Comparison of ENCODE assay signal across 21 cellular contexts in the genomic region with DNA sequence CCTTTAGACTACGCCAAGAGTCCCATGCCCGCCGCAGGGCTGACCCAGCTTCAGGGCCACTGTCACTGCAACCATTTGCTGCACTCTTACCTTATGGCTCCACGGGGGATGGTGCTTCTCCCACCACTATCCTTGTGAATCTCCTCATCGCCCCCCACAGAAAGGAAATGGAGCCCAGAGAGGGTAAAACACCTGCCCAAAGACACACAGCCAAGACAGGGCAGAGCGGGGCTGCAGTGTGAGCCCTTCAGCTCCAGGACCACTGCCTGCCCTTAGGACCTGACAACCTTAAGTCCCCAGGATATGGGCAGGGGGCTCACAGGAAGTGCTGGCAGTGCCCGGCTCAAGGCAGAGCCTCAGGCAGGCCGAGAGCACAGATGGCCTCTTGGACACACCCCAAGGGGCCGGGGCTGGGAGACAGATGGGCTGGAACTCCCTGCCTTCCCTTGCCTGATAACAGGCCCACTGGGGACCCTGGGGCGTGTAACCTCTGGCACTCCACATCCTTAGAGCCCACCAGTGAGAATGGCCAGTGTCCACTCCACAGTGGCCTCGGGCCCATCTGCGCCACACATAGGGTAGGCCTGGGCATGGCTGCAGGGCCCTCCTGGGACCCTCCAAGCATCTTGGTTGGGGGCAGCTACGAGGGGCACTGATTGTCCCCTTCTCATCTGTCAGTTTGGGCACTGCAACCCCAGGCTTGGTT.
"Had no signal": no experiment of that assay in that cellular context is flagged by ENCODE, and none has a peak within 500 bp of the region (broad histone marks: within the 10 kb centered on the region; RNA-seq: fewer than 3 reads in every experiment).

No MANE protein-coding gene starts in this region.

- H3K36me3 Mint-ChIP-seq: immature natural killer cell; natural killer cell; stimulated activated memory B cell treated with anti-CD40 and anti-IgM and Interleukin-4, amounts not matched to agents 10 μg/mL and 1 μg/mL and 100 μg/mL, for 72 hours had no signal

- DNase-seq: effector memory CD8-positive, alpha-beta T cell; gastrocnemius medialis; immature natural killer cell; left cardiac atrium; natural killer cell; nucleus accumbens; right cardiac atrium; stimulated activated CD4-positive, alpha-beta T cell treated with anti-CD3 and anti-CD28 coated beads, Interleukin-15, amount 100 ng/mL, for 24 hours; stimulated activated CD4-positive, alpha-beta T cell treated with anti-CD3 and anti-CD28 coated beads, Interleukin-1b, Interleukin-23, amount 100 ng/mL, for 48 hours; stimulated activated CD4-positive, alpha-beta T cell treated with anti-CD3 and anti-CD28 coated beads, Interleukin-4, amount 100 ng/mL, for 24 hours; tibial artery; uterus had no signal

- H3K9me3 ChIP-seq: esophagus muscularis mucosa, gastrocnemius medialis, pancreas, tibial artery, upper lobe of left lung, uterus had no signal

- H3K9me3 Mint-ChIP-seq: dendritic cell treated with granulocyte-macrophage colony-stimulating factor and Interleukin-4, amounts not matched to agents 40 ng/mL and 50 ng/mL, for 4 days; effector memory CD8-positive, alpha-beta T cell; natural killer cell; neural crest cell; stimulated activated memory B cell treated with anti-CD40 and anti-IgM and Interleukin-4, amounts not matched to agents 10 μg/mL and 1 μg/mL and 100 μg/mL, for 72 hours; stimulated activated naive CD8-positive, alpha-beta T cell treated with anti-CD3 and anti-CD28 coated beads, Interleukin-15, Interleukin-2, amounts not matched to agents 100 ng/mL and 50 ng/mL, for 24 hours had no signal

- H3K4me1 Mint-ChIP-seq: immature natural killer cell; natural killer cell; stimulated activated memory B cell treated with anti-CD40 and anti-IgM and Interleukin-4, amounts not matched to agents 10 μg/mL and 1 μg/mL and 100 μg/mL, for 72 hours had no signal

- H3K4me3 ChIP-seq: esophagus muscularis mucosa, gastrocnemius medialis, pancreas, tibial artery, upper lobe of left lung, uterus had no signal

- H3K4me1 ChIP-seq: gastrocnemius medialis, pancreas, uterus had no signal

- H3K36me3 ChIP-seq: esophagus muscularis mucosa, gastrocnemius medialis, pancreas, tibial artery, upper lobe of left lung, uterus had no signal

- H3K27me3 ChIP-seq: upper lobe of left lung had no signal

- H3K27ac Mint-ChIP-seq: dendritic cell treated with granulocyte-macrophage colony-stimulating factor and Interleukin-4, amounts not matched to agents 40 ng/mL and 50 ng/mL, for 4 days; effector memory CD8-positive, alpha-beta T cell; immature natural killer cell; natural killer cell; progenitor cell of endocrine pancreas; stimulated activated memory B cell treated with anti-CD40 and anti-IgM and Interleukin-4, amounts not matched to agents 10 μg/mL and 1 μg/mL and 100 μg/mL, for 72 hours; stimulated activated naive CD8-positive, alpha-beta T cell treated with anti-CD3 and anti-CD28 coated beads, Interleukin-15, Interleukin-2, amounts not matched to agents 100 ng/mL and 50 ng/mL, for 24 hours had no signal

- H3K4me3 Mint-ChIP-seq: dendritic cell treated with granulocyte-macrophage colony-stimulating factor and Interleukin-4, amounts not matched to agents 40 ng/mL and 50 ng/mL, for 4 days; effector memory CD8-positive, alpha-beta T cell; immature natural killer cell; natural killer cell; neural crest cell; stimulated activated memory B cell treated with anti-CD40 and anti-IgM and Interleukin-4, amounts not matched to agents 10 μg/mL and 1 μg/mL and 100 μg/mL, for 72 hours; stimulated activated naive CD8-positive, alpha-beta T cell treated with anti-CD3 and anti-CD28 coated beads, Interleukin-15, Interleukin-2, amounts not matched to agents 100 ng/mL and 50 ng/mL, for 24 hours had no signal

- H3K27ac ChIP-seq: epithelial cell of prostate, esophagus muscularis mucosa, gastrocnemius medialis, pancreas, tibial artery, upper lobe of left lung, uterus had no signal

- ATAC-seq: effector memory CD8-positive, alpha-beta T cell; gastrocnemius medialis; left cardiac atrium; natural killer cell; pancreas; right cardiac atrium; stimulated activated memory B cell treated with anti-CD40 and anti-IgM and Interleukin-4, amounts not matched to agents 10 μg/mL and 1 μg/mL and 100 μg/mL, for 72 hours had no signal

- H3K27me3 Mint-ChIP-seq: stimulated activated naive CD8-positive, alpha-beta T cell treated with anti-CD3 and anti-CD28 coated beads, Interleukin-15, Interleukin-2, amounts not matched to agents 100 ng/mL and 50 ng/mL, for 24 hours had no signal
